ENCODE assay signal across 8 cellular contexts in the genomic region with DNA sequence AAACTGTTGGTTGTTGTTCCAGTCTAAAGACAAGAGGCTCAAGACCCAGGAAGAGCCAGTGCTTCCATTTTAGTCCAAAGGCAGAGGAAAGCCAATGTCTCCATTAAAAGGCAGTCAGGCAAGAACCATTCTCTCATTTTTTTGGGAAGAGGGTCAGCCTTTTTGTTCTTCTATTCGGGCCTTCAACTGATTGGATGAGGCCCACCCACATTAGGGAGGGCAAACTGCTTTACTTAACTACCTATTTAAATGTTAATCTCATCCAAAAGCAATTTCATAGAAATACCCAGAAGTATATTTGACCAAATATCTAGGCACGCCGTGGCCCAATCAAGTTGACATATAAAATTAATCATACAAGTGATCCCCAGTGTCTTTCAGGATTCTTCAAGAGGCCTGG.
"Had no signal": no experiment of that assay in that cellular context is flagged by ENCODE, and none has a peak within 500 bp of the region (broad histone marks: within the 10 kb centered on the region; RNA-seq: fewer than 3 reads in every experiment).

No MANE protein-coding gene starts in this region.

- H3K4me3 ChIP-seq: GM12878 had no signal

- ATAC-seq: GM12878 had no signal

- FAIRE-seq: G401.6, GM12878, GM12891, GM12892, GM18507, GM19239 had no signal

- DNase-seq: GDM1, GF-D8 had no signal
